Comparison of ENCODE assay signal across 7 cellular contexts in the genomic region with DNA sequence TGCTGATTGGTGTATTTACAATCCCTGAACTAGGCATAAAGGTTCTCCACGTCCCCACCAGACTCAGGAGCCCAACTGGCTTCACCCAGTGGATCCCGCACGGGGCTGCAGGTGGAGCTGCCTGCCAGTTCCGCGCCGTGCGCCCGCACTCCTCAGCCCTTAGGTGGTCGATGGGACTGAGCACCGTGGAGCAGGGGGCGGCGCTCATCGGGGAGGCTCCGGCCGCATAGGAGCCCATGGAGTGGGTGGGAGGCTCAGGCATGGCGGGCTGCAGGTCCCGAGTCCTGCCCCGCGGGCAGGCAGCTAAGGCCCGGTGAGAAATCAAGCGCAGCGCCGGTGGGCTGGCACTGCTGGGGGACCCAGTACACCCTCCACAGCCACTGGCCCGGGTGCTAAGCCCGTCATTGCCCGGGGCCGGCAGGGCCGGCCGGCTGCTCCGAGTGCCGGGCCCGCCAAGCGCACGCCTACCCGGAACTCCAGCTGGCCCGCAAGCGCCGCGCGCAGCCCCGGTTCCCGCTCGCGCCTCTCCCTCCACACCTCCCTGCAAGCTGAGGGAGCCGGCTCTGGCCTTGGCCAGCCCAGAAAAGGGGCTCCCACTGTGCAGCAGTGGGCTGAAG.
DNase-seq lines count a peak whose midpoint lies in the region; ATAC-seq, FAIRE-seq and TF ChIP-seq lines count a peak whose summit lies in the region.
"Not testable (repeated sequence)": the region's sequence is repeated elsewhere in the genome, so short reads cannot be mapped to it uniquely, and the experiment has no call there.

No MANE protein-coding gene starts in this region.

- not testable (repeated sequence) for H3K9me3 Mint-ChIP-seq in stimulated activated memory B cell treated with anti-CD40 and anti-IgM and Interleukin-4, amounts not matched to agents 10 μg/mL and 1 μg/mL and 100 μg/mL, for 72 hours

- H2AFZ ChIP-seq in K562 (ENCODE audit: low read depth, low read length); trophoblast cell (ENCODE audit: insufficient read depth, low read length, poor library complexity): not testable (repeated sequence)

- not testable (repeated sequence) for TF ChIP-seq CTCF in BJ (IDR thresholded peaks at IDR 0.05; ENCODE audit: insufficient read depth, low read depth, low read length); RWPE2 (IDR thresholded peaks at IDR 0.05; ENCODE audit: poor library complexity, severe bottlenecking); K562 (IDR thresholded peaks at IDR 0.05 in 2 of 3, conservative IDR thresholded peaks at IDR 0.05 in 1 of 3; ENCODE audit: insufficient read depth in 2 of 3, low read depth in 1 of 3, low read length in 3 of 3); epithelial cell of proximal tubule (conservative IDR thresholded peaks at IDR 0.05; ENCODE audit: low read depth, low read length); right atrium auricular region (IDR thresholded peaks at IDR 0.05)

- not testable (repeated sequence) for H4K8ac ChIP-seq in trophoblast cell (ENCODE audit: low read depth, low read length)

- H3K4me3 ChIP-seq in BJ (ENCODE audit: low read depth, low read length) (peak overlapping the region; percentile 23), epithelial cell of proximal tubule (ENCODE audit: low read depth, low read length) (peak overlapping the region; percentile 48), right atrium auricular region (peak overlapping the region; percentile 19 to 46)
- H3K4me3 ChIP-seq in RWPE2 (ENCODE audit: severe bottlenecking); K562; trophoblast cell (ENCODE audit: low read depth, low read length): not testable (repeated sequence)

- H3K23ac ChIP-seq in trophoblast cell (ENCODE audit: low read length): not testable (repeated sequence)

- not testable (repeated sequence) for ATAC-seq in RWPE2 (ENCODE audit: low read depth); K562; stimulated activated memory B cell treated with anti-CD40 and anti-IgM and Interleukin-4, amounts not matched to agents 10 μg/mL and 1 μg/mL and 100 μg/mL, for 72 hours

- not testable (repeated sequence) for H3K9ac ChIP-seq in K562 (ENCODE audit: insufficient read depth in 1 of 2, low read depth in 2 of 2, low read length in 2 of 2); trophoblast cell (ENCODE audit: low read length)

- H3K27me3 ChIP-seq in BJ (ENCODE audit: control insufficient read depth, insufficient read depth, low read length); RWPE2 (ENCODE audit: insufficient read depth, poor library complexity, severe bottlenecking); K562 (ENCODE audit: control insufficient read depth in 2 of 2, insufficient read depth in 2 of 2, low read length in 2 of 2); right atrium auricular region; trophoblast cell (ENCODE audit: insufficient read depth, low read length): not testable (repeated sequence)

- H3K4me1 ChIP-seq in RWPE2 (ENCODE audit: insufficient read depth, poor library complexity, severe bottlenecking) (peaks cover 27% of the 10 kb centered on the region), trophoblast cell (ENCODE audit: control insufficient read depth in 1 of 2, insufficient read depth in 2 of 2, low read length in 2 of 2) (peaks cover 14 to 15% of the 10 kb centered on the region in 2 experiments)
- H3K4me1 ChIP-seq in K562 (replicated peaks in 1 of 2; ENCODE audit: control insufficient read depth in 2 of 2, insufficient read depth in 2 of 2, low read length in 2 of 2); right atrium auricular region: not testable (repeated sequence)

- not testable (repeated sequence) for TF ChIP-seq EP300 in K562 (IDR thresholded peaks at IDR 0.05; ENCODE audit: low read length)

- FAIRE-seq in K562 (lab: Jason Lieb, UNC): not testable (repeated sequence)

- not testable (repeated sequence) for H4K12ac ChIP-seq in trophoblast cell (ENCODE audit: low read depth, low read length)

- BruUV-seq in K562 (replicated peaks; lab: Mats Ljungman, UMichigan): not testable (repeated sequence)

- peak overlapping the region; percentile 72 for H3K27ac ChIP-seq in RWPE2 (ENCODE audit: poor library complexity, severe bottlenecking)
- H3K27ac ChIP-seq in K562 (ENCODE audit: extremely low read depth, low read depth, low read length); right atrium auricular region; trophoblast cell (ENCODE audit: low read depth, low read length): not testable (repeated sequence)

- H2BK5ac ChIP-seq in trophoblast cell (ENCODE audit: low read depth, low read length, poor library complexity): not testable (repeated sequence)

- not testable (repeated sequence) for TF ChIP-seq POLR2A in K562 (conservative IDR thresholded peaks at IDR 0.05)

- H4K91ac ChIP-seq in trophoblast cell (ENCODE audit: low read depth, low read length): peak overlapping the region; percentile 15

- H2BK12ac ChIP-seq in trophoblast cell (ENCODE audit: low read length): not testable (repeated sequence)

- peak overlapping the region; percentile 15 for H3K4me3 Mint-ChIP-seq in stimulated activated memory B cell treated with anti-CD40 and anti-IgM and Interleukin-4, amounts not matched to agents 10 μg/mL and 1 μg/mL and 100 μg/mL, for 72 hours

- H3K27ac Mint-ChIP-seq in stimulated activated memory B cell treated with anti-CD40 and anti-IgM and Interleukin-4, amounts not matched to agents 10 μg/mL and 1 μg/mL and 100 μg/mL, for 72 hours: not testable (repeated sequence)

- not testable (repeated sequence) for H3K4me1 Mint-ChIP-seq in stimulated activated memory B cell treated with anti-CD40 and anti-IgM and Interleukin-4, amounts not matched to agents 10 μg/mL and 1 μg/mL and 100 μg/mL, for 72 hours

- H3K4ac ChIP-seq in trophoblast cell (ENCODE audit: low read depth, low read length): not testable (repeated sequence)

- H3K9me3 ChIP-seq in RWPE2 (ENCODE audit: severe bottlenecking); K562 (replicated peaks; ENCODE audit: control insufficient read depth, insufficient read depth, low read depth, low read length); right atrium auricular region; trophoblast cell (ENCODE audit: insufficient read depth, low read depth, low read length): not testable (repeated sequence)

- not testable (repeated sequence) for H3K4me2 ChIP-seq in K562 (ENCODE audit: insufficient read depth, low read length); trophoblast cell (ENCODE audit: low read length)

- not testable (repeated sequence) for H2BK120ac ChIP-seq in trophoblast cell (ENCODE audit: insufficient read depth, low read length, poor library complexity)

- TF ChIP-seq RAD21 in K562 (CRISPR knock-in tag; conservative IDR thresholded peaks at IDR 0.05 in 1 of 2, IDR thresholded peaks at IDR 0.05 in 1 of 2): not testable (repeated sequence)

- H2AK5ac ChIP-seq in trophoblast cell (ENCODE audit: low read length): not testable (repeated sequence)

- POLR2A ChIA-PET in BJ (lab: Charles Lee) (interaction anchor here (0.7 kb wide), 1 partner anchor 154 kb away, joined by 3 read pairs; no protein-coding TSS in a partner anchor), K562 (lab: Yijun Ruan, JAX) (interaction anchor here (0.9 to 1.2 kb wide), 2 partner anchors 11 to 14 kb away, joined by 3 to 4 read pairs; no protein-coding TSS in a partner anchor)

- not testable (repeated sequence) for DNase-seq in BJ (ENCODE audit: low read depth); RWPE2 (ENCODE audit: low spot score); K562 (ENCODE audit: extremely low read depth in 1 of 4, low spot score in 3 of 4); epithelial cell of proximal tubule (ENCODE audit: low read depth); right atrium auricular region (ENCODE audit: low spot score); trophoblast cell

- peaks cover 45% of the 10 kb centered on the region for H3K27me3 Mint-ChIP-seq in stimulated activated memory B cell treated with anti-CD40 and anti-IgM and Interleukin-4, amounts not matched to agents 10 μg/mL and 1 μg/mL and 100 μg/mL, for 72 hours

- not testable (repeated sequence) for H3K36me3 ChIP-seq in BJ (ENCODE audit: control insufficient read depth, insufficient read depth, low read length); RWPE2 (ENCODE audit: low read depth); K562 (ENCODE audit: control insufficient read depth, insufficient read depth, low read length); right atrium auricular region; trophoblast cell (ENCODE audit: control insufficient read depth in 1 of 2, insufficient read depth in 2 of 2, low read length in 2 of 2)

- H3K36me3 Mint-ChIP-seq in stimulated activated memory B cell treated with anti-CD40 and anti-IgM and Interleukin-4, amounts not matched to agents 10 μg/mL and 1 μg/mL and 100 μg/mL, for 72 hours: not testable (repeated sequence)

- H3K79me2 ChIP-seq in K562 (ENCODE audit: control insufficient read depth, insufficient read depth, low read length); trophoblast cell (ENCODE audit: control insufficient read depth, insufficient read depth, low read length, poor library complexity): not testable (repeated sequence)

- CTCF ChIA-PET in BJ (lab: Yijun Ruan, JAX): interaction anchor here (0.6 to 1.4 kb wide), 3 partner anchors 25 to 188 kb away, joined by 3 to 7 read pairs (median 3); partner anchors contain the start of gene PPM1J
- CTCF ChIA-PET in K562 (lab: Yijun Ruan, JAX; ENCODE audit: low intra/inter-chr PET ratio): not testable (repeated sequence)

- in situ Hi-C loops in K562 (cut with MboI): not testable (repeated sequence)

- peaks cover 28% of the 10 kb centered on the region for H3K79me1 ChIP-seq in trophoblast cell (ENCODE audit: low read length)

- intact Hi-C loops in K562 (cut with micrococcal nuclease): not testable (repeated sequence)

- not testable (repeated sequence) for H3K9me1 ChIP-seq in K562 (ENCODE audit: control insufficient read depth, insufficient read depth, low read length)

- H3K18ac ChIP-seq in trophoblast cell (ENCODE audit: low read length): not testable (repeated sequence)

- 87% methylated on average over 34 of the region's 45 CpGs for WGBS in K562 (ENCODE audit: insufficient coverage, low coverage, missing lambda C conversion rate)
- WGBS in trophoblast cell (ENCODE audit: extremely low coverage, insufficient coverage, insufficient read length): no CpG with 5 or more reads among the region's 45 CpGs

- not testable (repeated sequence) for H4K20me1 ChIP-seq in K562 (replicated peaks; ENCODE audit: control insufficient read depth, insufficient read depth, low read length)

- not testable (repeated sequence) for H3K14ac ChIP-seq in trophoblast cell (ENCODE audit: low read length)
